In the genomic region with DNA sequence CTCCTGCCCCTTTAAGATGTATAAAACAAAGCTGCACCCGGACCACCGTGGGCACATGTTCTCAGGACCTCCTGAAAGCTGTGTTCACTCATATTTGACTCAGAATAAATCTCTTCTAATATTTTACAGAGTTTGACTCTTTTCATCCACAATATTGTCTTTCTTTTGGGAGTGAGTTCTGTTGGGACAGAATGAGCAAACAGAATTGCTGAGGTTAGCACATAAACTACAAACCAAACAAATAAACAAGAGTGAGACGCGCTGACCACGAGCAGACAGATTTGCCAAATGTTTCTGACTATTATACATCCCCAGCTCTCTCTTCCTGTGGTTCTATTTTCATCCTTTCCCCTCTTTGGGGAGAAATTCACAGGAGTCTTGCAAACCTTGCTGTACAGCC, we compare ENCODE assay signal across 26 cellular contexts.
"Had no signal": no experiment of that assay in that cellular context is flagged by ENCODE, and none has a peak within 500 bp of the region (broad histone marks: within the 10 kb centered on the region; RNA-seq: fewer than 3 reads in every experiment).

No MANE protein-coding gene starts in this region.

- H3K9me3 ChIP-seq: body of pancreas, colonic mucosa, testis, uterus had no signal

- H3K27me3 ChIP-seq: body of pancreas, colonic mucosa, foreskin keratinocyte, heart left ventricle, testis, uterus had no signal

- H3K4me3 Mint-ChIP-seq: activated B cell treated with CpG ODN at 0.5 μM for 24 hours; activated CD8-positive, alpha-beta T cell treated with anti-CD3 and anti-CD28 coated beads for 36 hours; immature natural killer cell; nephron; T-helper 2 cell treated with Interferon-gamma antibody and Interleukin-4, amounts not matched to agents 5 μg/mL and 100 μg/mL, for 36 hours had no signal

- H3K27me3 Mint-ChIP-seq: activated B cell treated with CpG ODN at 0.5 μM for 24 hours; activated CD8-positive, alpha-beta T cell treated with anti-CD3 and anti-CD28 coated beads for 36 hours had no signal

- H3K36me3 ChIP-seq: colonic mucosa, heart left ventricle, uterus had no signal

- ATAC-seq: activated CD8-positive, alpha-beta T cell treated with anti-CD3 and anti-CD28 coated beads for 36 hours; activated naive CD4-positive, alpha-beta T cell treated with anti-CD3 and anti-CD28 coated beads, Interleukin-2, amount 50 U/mL, for 72 hours; body of pancreas; esophagus mucosa; foreskin keratinocyte; heart left ventricle; left colon; right cardiac atrium had no signal

- H3K4me1 ChIP-seq: body of pancreas, colonic mucosa, foreskin keratinocyte, heart left ventricle, testis, uterus had no signal

- FAIRE-seq: kidney had no signal

- H3K4me1 Mint-ChIP-seq: activated B cell treated with CpG ODN at 0.5 μM for 24 hours, immature natural killer cell, nephron had no signal

- H3K4me3 ChIP-seq: body of pancreas, colonic mucosa, heart left ventricle, testis, uterus had no signal

- DNase-seq: activated B cell treated with CpG ODN at 0.5 μM for 24 hours; activated CD4-positive, alpha-beta T cell treated with anti-CD3 and anti-CD28 coated beads, Interleukin-2, amount 50 U/mL, for 1 hour; activated CD8-positive, alpha-beta T cell treated with anti-CD3 and anti-CD28 coated beads for 36 hours; activated naive CD4-positive, alpha-beta T cell; activated T-cell treated with anti-CD3 and anti-CD28 coated beads, Interleukin-2, amount 50 U/mL, for 48 hours; body of pancreas; cerebellar nuclear complex; colonic mucosa; foreskin keratinocyte; heart left ventricle; immature natural killer cell; kidney; left colon; mammary epithelial cell; occipital lobe; right cardiac atrium; stimulated activated CD4-positive, alpha-beta T cell treated with anti-CD3 and anti-CD28 coated beads, Interleukin-2, amount 100 ng/mL, for 48 hours; stimulated activated naive CD4-positive, alpha-beta T cell treated with Interleukin-2 at 50 U/mL for 16 hours; T-helper 1 cell; testis; trophoblast cell; uterus had no signal

- H3K27ac ChIP-seq: body of pancreas, colonic mucosa, foreskin keratinocyte, heart left ventricle, testis, uterus had no signal

- H3K27ac Mint-ChIP-seq: activated B cell treated with CpG ODN at 0.5 μM for 24 hours; activated CD8-positive, alpha-beta T cell treated with anti-CD3 and anti-CD28 coated beads for 36 hours; activated naive CD4-positive, alpha-beta T cell treated with anti-CD3 and anti-CD28 coated beads, Interleukin-2, amount 50 U/mL, for 72 hours; immature natural killer cell; nephron; T-helper 2 cell treated with Interferon-gamma antibody and Interleukin-4, amounts not matched to agents 5 μg/mL and 100 μg/mL, for 36 hours had no signal
